Comparison of ENCODE assay signal across 8 cellular contexts in genomic region chr5:151079838-151080619, GRCh38. TPM values are rescaled to one million over a fixed set of nuclear protein-coding genes. Genes with fewer than 3 reads are reported as not detected.
DNase-seq lines count a peak whose midpoint lies in the region; ATAC-seq and TF ChIP-seq lines count a peak whose summit lies in the region.

No MANE protein-coding gene starts in this region.

- intact Hi-C loops in activated CD8-positive, alpha-beta T cell treated with anti-CD3 and anti-CD28 coated beads for 36 hours (cut with micrococcal nuclease), result loop anchor here (5.0 kb wide), 2 partner anchors 72 to 132 kb away; no protein-coding TSS in a partner anchor
- intact Hi-C loops in sigmoid colon (cut with DNase I), result loop anchor here (2.0 kb wide), 1 partner anchor 25 kb away; no protein-coding TSS in a partner anchor

- peak overlapping the region; percentile 85 for H3K4me3 Mint-ChIP-seq in activated CD8-positive, alpha-beta T cell treated with anti-CD3 and anti-CD28 coated beads for 36 hours

- peak; percentile 52 for DNase-seq in activated CD8-positive, alpha-beta T cell treated with anti-CD3 and anti-CD28 coated beads for 36 hours
- DNase-seq in foreskin fibroblast (peak in 1 of 2 donors; percentile 73), sigmoid colon (no peak), SHP77 treated with DMSO at 0.1 percent for 48 hours (lab: John Stamatoyannopoulos, UW) (no peak), T-helper 9 cell (no peak)

- POLR2A ChIA-PET in HEK293 (lab: Yijun Ruan, JAX), result interaction anchor here (0.5 to 1.3 kb wide), 3 partner anchors 13 to 38 kb away, joined by 3 read pairs; no protein-coding TSS in a partner anchor
- POLR2A ChIA-PET in activated CD8-positive, alpha-beta T cell treated with anti-CD3 and anti-CD28 coated beads for 36 hours (lab: Charles Lee), result interaction anchor here (0.6 to 6.6 kb wide), 9 partner anchors 10 to 84 kb away, joined by 3 to 36 read pairs (median 11); no protein-coding TSS in a partner anchor

- H3K9me3 ChIP-seq in HEK293 (ENCODE audit: control insufficient read depth, insufficient read depth, low read depth, low read length), result no peaks in the 10 kb centered on the region
- no peaks in the 10 kb centered on the region for H3K9me3 ChIP-seq in sigmoid colon

- H3K4me1 Mint-ChIP-seq in activated CD8-positive, alpha-beta T cell treated with anti-CD3 and anti-CD28 coated beads for 36 hours (ENCODE audit: low read depth), result peaks cover 77% of the 10 kb centered on the region

- no peak for TF ChIP-seq EP300 in sigmoid colon (IDR thresholded peaks at IDR 0.05)

- H3K4me3 ChIP-seq in HEK293 (ENCODE audit: low read depth, low read length), result peak overlapping the region; percentile 98
- H3K4me3 ChIP-seq in foreskin fibroblast (ENCODE audit: low read depth in 1 of 2, low read length in 2 of 2), result peak overlapping the region; percentile 88 to 91
- H3K4me3 ChIP-seq in sigmoid colon, result peak overlapping the region; percentile 66 to 85 (median 74)

- CTCF ChIA-PET in HEK293 (lab: Yijun Ruan, JAX), result interaction anchor here (0.6 to 3.6 kb wide), 7 partner anchors 21 to 623 kb away, joined by 3 to 22 read pairs (median 5); no protein-coding TSS in a partner anchor
- CTCF ChIA-PET in activated CD8-positive, alpha-beta T cell treated with anti-CD3 and anti-CD28 coated beads for 36 hours (lab: Charles Lee), result interaction anchor here (0.7 to 8.1 kb wide), 6 partner anchors 13 to 85 kb away, joined by 3 to 65 read pairs (median 6); no protein-coding TSS in a partner anchor

- H3K27ac ChIP-seq in C4-2B, result peak overlapping the region; percentile 92
- peak overlapping the region; percentile 96 for H3K27ac ChIP-seq in HEK293 (ENCODE audit: extremely low read depth, low read depth, low read length)
- peak overlapping the region; percentile 92 to 99 (median 98) for H3K27ac ChIP-seq in sigmoid colon

- H3K36me3 Mint-ChIP-seq in activated CD8-positive, alpha-beta T cell treated with anti-CD3 and anti-CD28 coated beads for 36 hours (ENCODE audit: low read depth), result peaks cover 54% of the 10 kb centered on the region

- no peak for ATAC-seq in activated CD8-positive, alpha-beta T cell treated with anti-CD3 and anti-CD28 coated beads for 36 hours
- ATAC-seq in GM21717 (IDR thresholded peaks at IDR 0.05; ENCODE audit: unreplicated experiment), result no peak

- H3K9me3 Mint-ChIP-seq in activated CD8-positive, alpha-beta T cell treated with anti-CD3 and anti-CD28 coated beads for 36 hours, result no peaks in the 10 kb centered on the region

- no peak for TF ChIP-seq CTCF in C4-2B (conservative IDR thresholded peaks at IDR 0.05)
- TF ChIP-seq CTCF in HEK293 (tag by site-specific recombination; IDR thresholded peaks at IDR 0.05), result no peak
- TF ChIP-seq CTCF in activated CD8-positive, alpha-beta T cell treated with anti-CD3 and anti-CD28 coated beads for 36 hours (IDR thresholded peaks at IDR 0.05), result no peak
- no peak for TF ChIP-seq CTCF in foreskin fibroblast (IDR thresholded peaks at IDR 0.05; ENCODE audit: low read depth, low read length)
- TF ChIP-seq CTCF in sigmoid colon (IDR thresholded peaks at IDR 0.05), result no peak

- peaks cover 0 to 15% of the 10 kb centered on the region in 2 experiments; a peak in 1 of 3 replicates for H3K36me3 ChIP-seq in HEK293 (ENCODE audit: control insufficient read depth in 2 of 2, insufficient read depth in 1 of 2, low read length in 2 of 2)
- H3K36me3 ChIP-seq in sigmoid colon, result no peaks in the 10 kb centered on the region

- 4 to 8% methylated on average over 22 of the region's 22 CpGs for WGBS in sigmoid colon, 2 donors

- TF ChIP-seq POLR2A in sigmoid colon (IDR thresholded peaks at IDR 0.05), result no peak

- H3K27me3 ChIP-seq in sigmoid colon, result no peaks in the 10 kb centered on the region

- peaks cover 6% of the 10 kb centered on the region; the same call in 1 of the 2 replicates for H3K4me1 ChIP-seq in HEK293 (ENCODE audit: control insufficient read depth, insufficient read depth, low read length)
- peaks cover 0 to 46% (median 33%) of the 10 kb centered on the region in 4 donors for H3K4me1 ChIP-seq in sigmoid colon

- H3K27me3 Mint-ChIP-seq in activated CD8-positive, alpha-beta T cell treated with anti-CD3 and anti-CD28 coated beads for 36 hours, result no peaks in the 10 kb centered on the region

- peak overlapping the region; percentile 96 for H3K27ac Mint-ChIP-seq in activated CD8-positive, alpha-beta T cell treated with anti-CD3 and anti-CD28 coated beads for 36 hours

TF ChIP-seq in HEK293, 187 proteins besides CTCF, POLR2A, EP300 and RAD21:
- TF ChIP-seq ZNF76 (tag by site-specific recombination; IDR thresholded peaks at IDR 0.05; ENCODE audit: borderline replicate concordance, low read depth), result no peak
- no peak for TF ChIP-seq ZNF394 (tag by site-specific recombination; IDR thresholded peaks at IDR 0.05; ENCODE audit: borderline replicate concordance)
- peak; percentile 11; the same call in 1 of the 2 replicates for TF ChIP-seq ZBTB17 (tag by site-specific recombination; IDR thresholded peaks at IDR 0.05)
- no peak for TF ChIP-seq ZNF843 (tag by site-specific recombination; IDR thresholded peaks at IDR 0.05)
- peak; percentile 84 for TF ChIP-seq REST (tag by site-specific recombination; IDR thresholded peaks at IDR 0.05)
- TF ChIP-seq GLIS1 (tag by site-specific recombination; IDR thresholded peaks at IDR 0.05), result no peak
- no peak for TF ChIP-seq ZBTB49 (tag by site-specific recombination; IDR thresholded peaks at IDR 0.05; ENCODE audit: low read depth)
- 0 out of 2 replicates have a peak, but pooled peaks have one; percentile 4 for TF ChIP-seq EGR2 (tag by site-specific recombination; IDR thresholded peaks at IDR 0.05; ENCODE audit: low read depth)
- TF ChIP-seq ZBTB6 (tag by site-specific recombination; IDR thresholded peaks at IDR 0.05), result 0 out of 2 replicates have a peak, but pooled peaks have one; percentile 2
- TF ChIP-seq ZNF530 (tag by site-specific recombination; IDR thresholded peaks at IDR 0.05; ENCODE audit: low read depth), result 0 out of 2 replicates have a peak, but pooled peaks have one; percentile 21
- TF ChIP-seq ZNF335 (tag by site-specific recombination; conservative IDR thresholded peaks at IDR 0.05), result peak; percentile 2

RNA-seq across cellular contexts. Expression of gene TNIP1, which starts 0.8 kb away (rescaled TPM):
- 100 to 1,000 TPM; 222 TPM for total RNA-seq in activated CD8-positive, alpha-beta T cell treated with anti-CD3 and anti-CD28 coated beads for 36 hours
- 10 to 100 TPM; 55.1 to 73.1 (median 62.8) TPM for total RNA-seq in sigmoid colon
- 100 to 1,000 TPM; 153 to 210 (median 195) TPM for polyA plus RNA-seq in sigmoid colon

RNA-seq across cellular contexts. Expression of gene GPX3, which starts 59.6 kb away (rescaled TPM):
- total RNA-seq in activated CD8-positive, alpha-beta T cell treated with anti-CD3 and anti-CD28 coated beads for 36 hours, result not detected
- 1,000 to 10,000 TPM in 2 of 4 donors, 100 to 1,000 TPM in 2; 616 to 2,079 (median 918) TPM for total RNA-seq in sigmoid colon
- polyA plus RNA-seq in sigmoid colon, result 1,000 to 10,000 TPM in 1 of 3 donors, 100 to 1,000 TPM in 1, 10 to 100 TPM in 1; 85.1 to 1,326 (median 302) TPM

Comparison
In these comparisons a context has a peak if more than half of its experiments do, and no peak if none do; other contexts are left out.
1. RNA of gene GPX3, which starts 59.6 kb away (total RNA-seq): 616 to 2,079 TPM in sigmoid colon; not detected in activated CD8-positive, alpha-beta T cell treated with anti-CD3 and anti-CD28 coated beads for 36 hours; every median in the first group is over 100 times any median in the second.
2. Peak in every context shown above with its lines, with median percentiles within 50 percentile points of each other: H3K27ac ChIP-seq and H3K4me3 ChIP-seq.